In the genomic region with DNA sequence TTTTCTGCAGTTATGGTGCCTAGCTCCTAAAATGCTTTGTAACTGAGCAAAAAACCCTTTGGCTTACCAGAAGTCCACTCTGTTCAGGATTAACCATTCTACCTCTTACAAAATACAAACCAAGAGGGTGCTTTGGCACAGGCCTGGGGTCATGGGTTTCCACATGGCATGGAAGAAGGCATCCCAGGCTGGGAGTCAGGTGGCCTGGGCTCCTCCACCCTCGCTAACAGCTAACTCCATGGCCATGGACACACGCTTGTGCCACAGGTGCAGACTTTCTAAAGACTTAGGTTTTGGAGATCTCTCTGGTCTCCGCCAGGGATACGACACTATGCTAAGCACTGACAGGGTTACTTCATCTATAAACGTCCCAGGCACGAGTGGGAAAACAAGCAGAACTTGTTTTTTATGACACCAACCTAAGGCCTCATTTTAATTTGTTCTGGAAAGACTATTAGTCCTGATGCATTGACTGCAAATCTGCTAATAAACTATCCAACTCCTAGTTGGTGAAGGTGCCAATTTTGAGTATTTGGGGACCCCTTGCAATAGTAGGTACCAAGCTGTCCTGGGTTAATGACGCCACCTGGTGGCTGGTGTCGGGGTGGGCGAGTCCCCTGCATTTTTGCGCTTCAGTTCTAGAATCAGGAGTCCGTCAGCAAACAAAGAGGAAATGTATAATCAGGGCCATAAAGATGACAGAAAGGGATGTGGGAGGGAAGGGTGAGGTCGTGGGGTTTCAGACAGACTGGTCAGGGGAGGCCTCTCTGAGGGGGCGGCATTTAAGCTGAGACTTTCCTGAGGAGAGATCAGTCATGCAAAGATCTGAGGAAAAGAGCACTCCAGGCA, we compare ENCODE assay signal across 9 cellular contexts. TPM values are rescaled to one million over a fixed set of nuclear protein-coding genes. Genes with fewer than 3 reads are reported as not detected.
DNase-seq lines count a peak whose midpoint lies in the region; ATAC-seq and TF ChIP-seq lines count a peak whose summit lies in the region.
"Had no signal": no experiment of that assay in that cellular context is flagged by ENCODE, and none has a peak within 500 bp of the region (broad histone marks: within the 10 kb centered on the region; RNA-seq: fewer than 3 reads in every experiment).

No MANE protein-coding gene starts in this region.

- no peak overlapping the region for H3K4me3 Mint-ChIP-seq in effector memory CD8-positive, alpha-beta T cell

- ATAC-seq in upper lobe of right lung: no peak
- no peak for ATAC-seq in effector memory CD8-positive, alpha-beta T cell (replicated peaks)
- ATAC-seq in GM18870 (IDR thresholded peaks at IDR 0.05; ENCODE audit: unreplicated experiment): no peak

- no peak overlapping the region for H3K27ac Mint-ChIP-seq in effector memory CD8-positive, alpha-beta T cell

- no peaks in the 10 kb centered on the region for H3K36me3 ChIP-seq in cardiac muscle cell
- H3K36me3 ChIP-seq in upper lobe of right lung: no peaks in the 10 kb centered on the region
- H3K36me3 ChIP-seq in vagina: no peaks in the 10 kb centered on the region
- H3K36me3 ChIP-seq: tibial artery had no signal

- H3K4me1 Mint-ChIP-seq in effector memory CD8-positive, alpha-beta T cell (ENCODE audit: low read depth in 2 of 2): no peaks in the 10 kb centered on the region

- no peak overlapping the region for H3K4me3 ChIP-seq in cardiac muscle cell
- H3K4me3 ChIP-seq in epithelial cell of proximal tubule (ENCODE audit: low read depth, low read length): no peak overlapping the region
- H3K4me3 ChIP-seq in upper lobe of right lung: no peak overlapping the region
- H3K4me3 ChIP-seq in vagina: no peak overlapping the region
- H3K4me3 ChIP-seq: tibial artery had no signal

- H3K4me1 ChIP-seq in cardiac muscle cell (ENCODE audit: low read depth): no peaks in the 10 kb centered on the region
- H3K4me1 ChIP-seq in upper lobe of right lung: no peaks in the 10 kb centered on the region
- H3K4me1 ChIP-seq in vagina: no peaks in the 10 kb centered on the region
- H3K4me1 ChIP-seq: tibial artery had no signal

- H3K27ac ChIP-seq in cardiac muscle cell (no peak overlapping the region), upper lobe of right lung (no peak overlapping the region), vagina (no peak overlapping the region)
- H3K27ac ChIP-seq: tibial artery had no signal

- no peak for TF ChIP-seq POLR2A in vagina (IDR thresholded peaks at IDR 0.05)

- DNase-seq in cardiac muscle cell (ENCODE audit: low read depth in 1 of 2, low spot score in 1 of 2) (no peak), cardiac septum (ENCODE audit: low spot score) (no peak), NAMALWA (ENCODE audit: low spot score) (peak; percentile 53), epithelial cell of proximal tubule (ENCODE audit: low read depth) (no peak), upper lobe of right lung (no peak), vagina (ENCODE audit: extremely low spot score in 2 of 2) (no peak)
- no peak for DNase-seq in effector memory CD8-positive, alpha-beta T cell
- DNase-seq: tibial artery had no signal

- H3K36me3 Mint-ChIP-seq in effector memory CD8-positive, alpha-beta T cell (ENCODE audit: insufficient read depth): no peaks in the 10 kb centered on the region

- TF ChIP-seq CTCF in cardiac muscle cell (IDR thresholded peaks at IDR 0.05; ENCODE audit: low read depth, low read length) (peak; percentile 55), epithelial cell of proximal tubule (conservative IDR thresholded peaks at IDR 0.05; ENCODE audit: low read depth, low read length) (peak; percentile 60), upper lobe of right lung (IDR thresholded peaks at IDR 0.05) (peak; percentile 32), vagina (IDR thresholded peaks at IDR 0.05) (peak in 1 of 3 experiments; percentile 11)

- intact Hi-C loops in cardiac septum (cut with DNase I) (no loop called here), upper lobe of right lung (cut with DNase I) (no loop called here), vagina (cut with DNase I) (no loop called here)

- peaks cover 18 to 37% of the 10 kb centered on the region in 2 donors for H3K27me3 Mint-ChIP-seq in effector memory CD8-positive, alpha-beta T cell

- H3K9me3 ChIP-seq in cardiac muscle cell (ENCODE audit: low read depth) (no peaks in the 10 kb centered on the region), upper lobe of right lung (no peaks in the 10 kb centered on the region), vagina (no peaks in the 10 kb centered on the region)
- H3K9me3 ChIP-seq: tibial artery had no signal

- no peaks in the 10 kb centered on the region for H3K9me3 Mint-ChIP-seq in effector memory CD8-positive, alpha-beta T cell

- H3K27me3 ChIP-seq in cardiac muscle cell: peaks cover 12% of the 10 kb centered on the region
- no peaks in the 10 kb centered on the region for H3K27me3 ChIP-seq in upper lobe of right lung
- H3K27me3 ChIP-seq in vagina: no peaks in the 10 kb centered on the region
- H3K27me3 ChIP-seq: tibial artery had no signal

RNA-seq across cellular contexts. Expression of a gene that starts 10.3 kb away (rescaled TPM):
- total RNA-seq in cardiac muscle cell: not detected in 2 replicates
- polyA plus RNA-seq in cardiac muscle cell: 0.28 TPM in 1 of 2 replicates, not detected in the other
- 7.8 TPM for total RNA-seq in cardiac septum
- 79.9 and 141 TPM in 2 replicates for total RNA-seq in epithelial cell of proximal tubule
- 9.9 TPM for total RNA-seq in upper lobe of right lung
- 62.9 TPM for total RNA-seq in vagina

RNA-seq across cellular contexts. Expression of a gene that starts 49.8 kb away (rescaled TPM):
- total RNA-seq in cardiac muscle cell (0.39 and 1.0 TPM in 2 replicates), cardiac septum (3.5 TPM), epithelial cell of proximal tubule (8.1 and 8.8 TPM in 2 replicates), upper lobe of right lung (22.6 TPM), vagina (21.1 TPM)
- 0.12 and 0.72 TPM in 2 replicates for polyA plus RNA-seq in cardiac muscle cell
